In genomic region chr1:155086182-155086741, GRCh38 we compare ENCODE assay signal across 8 cellular contexts. TPM values are rescaled to one million over a fixed set of nuclear protein-coding genes. Genes with fewer than 3 reads are reported as not detected.
A peak's percentile ranks its signal among the peaks of the same experiment; 100 is the strongest.
DNase-seq lines count a peak whose midpoint lies in the region; ATAC-seq lines count a peak whose summit lies in the region.

No MANE protein-coding gene starts in this region.

- H3K36me3 ChIP-seq in SK-N-MC (ENCODE audit: insufficient read depth, low read length) = no peaks in the 10 kb centered on the region

- intact Hi-C loops in Right ventricle myocardium superior (cut with DNase I) = loop anchor here (10.0 kb wide), 1 partner anchor 181 kb away; no protein-coding TSS in a partner anchor

- no peak overlapping the region for H3K9ac ChIP-seq in SK-N-MC (ENCODE audit: insufficient read length)

- peak overlapping the region; percentile 93 for H3K4me3 ChIP-seq in SK-N-MC

- DNase-seq in COR-L47 (lab: John Stamatoyannopoulos, UW) = peak; percentile 45
- peak in 59 of 76 experiments; percentile 12 to 76 (median 55) for DNase-seq in HUDEP-2 (lab: John Stamatoyannopoulos, UW; ENCODE audit: unreplicated experiment in 76 of 76)
- DNase-seq in SK-N-MC (ENCODE audit: low read depth, low spot score) = no peak
- peak; percentile 83 for DNase-seq in activated naive CD4-positive, alpha-beta T cell treated with Interleukin-2 at 50 U/mL for 16 hours
- DNase-seq in Right ventricle myocardium superior = peak; percentile 84
- peak; percentile 91 for DNase-seq in retina
- no peak for DNase-seq in NCI-H2029 (lab: John Stamatoyannopoulos, UW)
- no peak for DNase-seq in foreskin melanocyte

- peak; percentile 42 for ATAC-seq in Right ventricle myocardium superior (ENCODE audit: poor library complexity)

- H3K27ac ChIP-seq in SK-N-MC = no peak overlapping the region

- H3K9me3 ChIP-seq in SK-N-MC (ENCODE audit: low read depth, low read length) = no peaks in the 10 kb centered on the region

RNA-seq across cellular contexts. Expression of gene EFNA3, which starts 7.6 kb away (rescaled TPM):
- total RNA-seq in Right ventricle myocardium superior = 0.75 TPM

RNA-seq across cellular contexts. Expression of gene EFNA4, which starts 22.7 kb away (rescaled TPM):
- total RNA-seq in Right ventricle myocardium superior = 2.6 TPM

RNA-seq across cellular contexts. Expression of gene ADAM15, which starts 35.1 kb away (rescaled TPM):
- 77.6 TPM for total RNA-seq in Right ventricle myocardium superior

RNA-seq across cellular contexts. Expression of gene EFNA1, which starts 41.4 kb away (rescaled TPM):
- total RNA-seq in Right ventricle myocardium superior = 41.5 TPM

RNA-seq across cellular contexts. Expression of gene SLC50A1, which starts 49.4 kb away (rescaled TPM):
- total RNA-seq in Right ventricle myocardium superior = 7.1 TPM

Comparison
In these comparisons a context has a peak if more than half of its experiments do, and no peak if none do; other contexts are left out.
1. DNase-seq: peak in COR-L47 (single experiment), HUDEP-2 (59 of 76), activated naive CD4-positive, alpha-beta T cell treated with Interleukin-2 at 50 U/mL for 16 hours (single experiment), Right ventricle myocardium superior (single experiment) and retina (single experiment); none in SK-N-MC (single experiment), NCI-H2029 (single experiment) and foreskin melanocyte (single experiment).